In genomic region chr18:48663931-48664847, GRCh38 we compare ENCODE assay signal across 8 cellular contexts.
DNase-seq lines count a peak whose midpoint lies in the region; ATAC-seq, FAIRE-seq and TF ChIP-seq lines count a peak whose summit lies in the region.

No MANE protein-coding gene starts in this region.

- no peaks in the 10 kb centered on the region for H3K9me3 ChIP-seq in GM12878 (replicated peaks; ENCODE audit: control insufficient read depth, insufficient read depth, low read length)
- H3K9me3 ChIP-seq in spleen = peaks cover 0 to 7% (median 0%) of the 10 kb centered on the region in 8 donors

- no peak overlapping the region for H3K9ac ChIP-seq in GM12878 (ENCODE audit: control insufficient read depth, insufficient read depth, low read length)

- H3K4me3 ChIP-seq in GM12878 (no peak overlapping the region), spleen (no peak overlapping the region)

- intact Hi-C loops in GM12878 (cut with micrococcal nuclease; ENCODE audit: unreplicated experiment) (loop anchor here (1.0 kb wide), 2 partner anchors 188 to 219 kb away; no protein-coding TSS in a partner anchor), spleen (cut with DNase I; ENCODE audit: low total_unique reads) (loop anchor here (5.0 kb wide), 1 partner anchor 187 kb away; no protein-coding TSS in a partner anchor)

- H4K20me1 ChIP-seq in GM12878 (ENCODE audit: control insufficient read depth, insufficient read depth) = no peaks in the 10 kb centered on the region

- peak; percentile 48 for FAIRE-seq in HTR-8/SVneo (lab: Jason Lieb, UNC)
- no peak for FAIRE-seq in GM12878 (lab: Jason Lieb, UNC)

- CTCF ChIA-PET in GM12878 (lab: Yijun Ruan, JAX) = interaction anchor here (0.5 to 1.3 kb wide), 9 partner anchors 9 to 219 kb away, joined by 3 to 13 read pairs (median 3); no protein-coding TSS in a partner anchor

- WGBS in GM12878 (ENCODE audit: insufficient coverage, insufficient replicate concordance, low lambda C conversion rate, missing lambda C conversion rate) = 50% methylated on average over 25 of the region's 29 CpGs
- WGBS in spleen, 5 donors = 60 to 67% (median 63%) methylated on average over 25 to 29 of the region's 29 CpGs

- H3K79me2 ChIP-seq in GM12878 (ENCODE audit: control insufficient read depth, insufficient read depth, low read length) = no peaks in the 10 kb centered on the region

- in situ Hi-C loops in GM12878 (cut with MboI) = loop anchor here (5.0 kb wide), 1 partner anchor 192 kb away; no protein-coding TSS in a partner anchor

- H3K4me1 ChIP-seq in GM12878 (ENCODE audit: control insufficient read depth, insufficient read depth, low read length) (no peaks in the 10 kb centered on the region), spleen (peaks cover 0 to 36% (median 10%) of the 10 kb centered on the region in 6 donors)

- DNase-seq in COLO668 (lab: John Stamatoyannopoulos, UW; ENCODE audit: unreplicated experiment) (peak; percentile 62), HTR-8/SVneo (ENCODE audit: insufficient read length, low spot score) (peak; percentile 56), T-helper 2 cell (peak in 4 of 5 experiments; percentile 4 to 30 (median 22)), GM12878 (ENCODE audit: low read depth, low spot score) (no peak), iPS-NIHi7 (ENCODE audit: extremely low spot score) (peak; percentile 94), spleen (peak; percentile 90)

- no peak for TF ChIP-seq POLR2A in GM12878 (IDR thresholded peaks at IDR 0.05; ENCODE audit: low read depth, low read length)
- no peak for TF ChIP-seq POLR2A in spleen (IDR thresholded peaks at IDR 0.05)
- TF ChIP-seq POLR2A in GM18505 (IDR thresholded peaks at IDR 0.05; ENCODE audit: borderline replicate concordance, extremely low read depth, insufficient read depth, insufficient read length) = no peak

- no peak overlapping the region for H2AFZ ChIP-seq in GM12878 (ENCODE audit: control insufficient read depth, low read depth, low read length)

- H3K36me3 ChIP-seq in GM12878 (ENCODE audit: control insufficient read depth in 2 of 2, insufficient read depth in 2 of 2, low read length in 1 of 2) (no peaks in the 10 kb centered on the region; a peak in 1 of 4 replicates), spleen (peaks cover 0 to 29% (median 0%) of the 10 kb centered on the region in 6 donors)

- RAD21 ChIA-PET in GM12878 (lab: Charles Lee; ENCODE audit: unreplicated experiment) = interaction anchor here (0.7 to 0.8 kb wide), 2 partner anchors 13 to 189 kb away, joined by 3 read pairs; no protein-coding TSS in a partner anchor

- H3K27ac ChIP-seq in GM12878 (ENCODE audit: control insufficient read depth, insufficient read depth) (no peak overlapping the region), spleen (no peak overlapping the region)

- no peak overlapping the region for H3K4me2 ChIP-seq in GM12878 (ENCODE audit: control insufficient read depth, insufficient read depth)

- TF ChIP-seq EP300 in GM12878 (IDR thresholded peaks at IDR 0.05; ENCODE audit: borderline replicate concordance in 1 of 2, control insufficient read depth in 1 of 2, low read depth in 2 of 2, low read length in 2 of 2) = no peak

- peak; percentile 84 to 97 (median 88) for TF ChIP-seq CTCF in GM12878 (IDR thresholded peaks at IDR 0.05 in 2 of 3, conservative IDR thresholded peaks at IDR 0.05 in 1 of 3; ENCODE audit: control insufficient read depth in 2 of 3, extremely low read depth in 1 of 3, insufficient read depth in 1 of 3, low read depth in 3 of 3, low read length in 3 of 3)
- TF ChIP-seq CTCF in spleen (IDR thresholded peaks at IDR 0.05 in 8 of 11, conservative IDR thresholded peaks at IDR 0.05 in 3 of 11) = peak; percentile 65 to 88 (median 82)

- POLR2A ChIA-PET in GM12878 (lab: Charles Lee) = interaction anchor here (0.7 kb wide), 1 partner anchor 180 kb away, joined by 3 read pairs; no protein-coding TSS in a partner anchor

- SMC1A ChIA-PET in GM12878 (lab: Charles Lee; ENCODE audit: uncharacterized antibody, unreplicated experiment) = interaction anchor here (1.0 kb wide), 1 partner anchor 188 kb away, joined by 6 read pairs; no protein-coding TSS in a partner anchor

- peak; percentile 79 for TF ChIP-seq RAD21 in GM12878 (IDR thresholded peaks at IDR 0.05; ENCODE audit: insufficient read depth, low read depth, low read length)

- BruUV-seq in GM12878 (replicated peaks; lab: Mats Ljungman, UMichigan) = no TSS peak

- ATAC-seq in GM12878 (peak; percentile 57), GM18505 (IDR thresholded peaks at IDR 0.05; ENCODE audit: unreplicated experiment) (no peak), HG03432 (IDR thresholded peaks at IDR 0.05; ENCODE audit: unreplicated experiment) (no peak)

- H3K27me3 ChIP-seq in GM12878 (replicated peaks in 1 of 2; ENCODE audit: control insufficient read depth in 2 of 2, insufficient read depth in 2 of 2, low read length in 1 of 2) = no peaks in the 10 kb centered on the region; a peak in 1 of 4 replicates
- no peaks in the 10 kb centered on the region for H3K27me3 ChIP-seq in spleen (replicated peaks in 1 of 7)

TF ChIP-seq in GM12878, 131 proteins besides CTCF, POLR2A, EP300 and RAD21 (continues in another document):
- TF ChIP-seq SMC3 (IDR thresholded peaks at IDR 0.05; ENCODE audit: borderline replicate concordance, low read length) (peak; percentile 83), YBX1 (IDR thresholded peaks at IDR 0.05) (no peak), YY1 (IDR thresholded peaks at IDR 0.05; ENCODE audit: low read depth, low read length) (0 out of 2 replicates have a peak, but pooled peaks have one; percentile 43), CBX3 (IDR thresholded peaks at IDR 0.05; ENCODE audit: borderline replicate concordance, low read depth) (no peak), ZBTB33 (IDR thresholded peaks at IDR 0.05) (no peak), ELK1 (IDR thresholded peaks at IDR 0.05; ENCODE audit: low read depth, low read length) (no peak), REST (IDR thresholded peaks at IDR 0.05; ENCODE audit: low read depth, low read length) (no peak), KLF5 (IDR thresholded peaks at IDR 0.05; ENCODE audit: partially characterized antibody) (no peak), STAT1 (conservative IDR thresholded peaks at IDR 0.05) (no peak), E2F4 (IDR thresholded peaks at IDR 0.05; ENCODE audit: low read depth, low read length) (peak; percentile 34; the same call in 1 of the 2 replicates)
